ENCODE assay signal across 9 cellular contexts in genomic region chr12:72272731-72273498, GRCh38. TPM values are rescaled to one million over a fixed set of nuclear protein-coding genes. Genes with fewer than 3 reads are reported as not detected.
DNase-seq lines count a peak whose midpoint lies in the region; ATAC-seq and TF ChIP-seq lines count a peak whose summit lies in the region.
"Had no signal": no experiment of that assay in that cellular context is flagged by ENCODE, and none has a peak within 500 bp of the region (broad histone marks: within the 10 kb centered on the region; RNA-seq: fewer than 3 reads in every experiment).

No MANE protein-coding gene starts in this region.

- peaks cover 37% of the 10 kb centered on the region for H3K27me3 Mint-ChIP-seq in stimulated activated memory B cell treated with anti-CD40 and anti-IgM and Interleukin-4, amounts not matched to agents 10 μg/mL and 1 μg/mL and 100 μg/mL, for 72 hours
- H3K27me3 Mint-ChIP-seq in activated CD4-positive, alpha-beta T cell treated with anti-CD3 and anti-CD28 coated beads for 36 hours: peaks cover 43% of the 10 kb centered on the region

- DNase-seq in H7: peak; percentile 65
- no peak for DNase-seq in ascending aorta (ENCODE audit: low spot score in 2 of 2)
- DNase-seq in activated CD4-positive, alpha-beta T cell treated with anti-CD3 and anti-CD28 coated beads for 36 hours: no peak
- DNase-seq in NCI-H446 treated with DMSO at 0.1 percent for 48 hours (lab: John Stamatoyannopoulos, UW): no peak
- DNase-seq in NAMALWA (ENCODE audit: low spot score): no peak
- DNase-seq in activated CD4-positive, CD25-positive, alpha-beta regulatory T cell treated with anti-CD3 and anti-CD28 coated beads, Interleukin-2, amount 50 U/mL, for 72 hours: no peak

- POLR2A ChIA-PET in activated CD4-positive, alpha-beta T cell treated with anti-CD3 and anti-CD28 coated beads for 36 hours (lab: Charles Lee): no interaction called here

- no peak overlapping the region for H3K27ac Mint-ChIP-seq in stimulated activated memory B cell treated with anti-CD40 and anti-IgM and Interleukin-4, amounts not matched to agents 10 μg/mL and 1 μg/mL and 100 μg/mL, for 72 hours
- no peak overlapping the region for H3K27ac Mint-ChIP-seq in activated CD4-positive, alpha-beta T cell treated with anti-CD3 and anti-CD28 coated beads for 36 hours

- intact Hi-C loops in ascending aorta (cut with DNase I): no loop called here
- intact Hi-C loops in activated CD4-positive, alpha-beta T cell treated with anti-CD3 and anti-CD28 coated beads for 36 hours (cut with DNase I, micrococcal nuclease): no loop called here

- H3K36me3 ChIP-seq in H7 (replicated peaks; ENCODE audit: control insufficient read depth, insufficient read depth, low read length): no peaks in the 10 kb centered on the region
- no peaks in the 10 kb centered on the region for H3K36me3 ChIP-seq in ascending aorta
- H3K36me3 ChIP-seq in iPS-20b (ENCODE audit: insufficient read depth, low read depth, low read length): no peaks in the 10 kb centered on the region

- no peak overlapping the region for H3K9ac ChIP-seq in iPS-20b (ENCODE audit: low read depth, low read length)

- H3K4me3 ChIP-seq in H7 (ENCODE audit: insufficient read depth, low read depth, low read length) (peak overlapping the region; percentile 73), ascending aorta (peak overlapping the region; percentile 63 to 82), iPS-20b (ENCODE audit: low read length) (peak overlapping the region; percentile 72)
- H3K4me3 ChIP-seq: K562 had no signal

- H3K27ac ChIP-seq in ascending aorta: peak overlapping the region in 1 of 2 donors; percentile 76
- no peak overlapping the region for H3K27ac ChIP-seq in iPS-20b (ENCODE audit: low read length)

- H3K9me3 ChIP-seq in ascending aorta: no peaks in the 10 kb centered on the region
- no peaks in the 10 kb centered on the region for H3K9me3 ChIP-seq in iPS-20b (ENCODE audit: insufficient read depth, low read depth, low read length)

- H3K36me3 Mint-ChIP-seq in stimulated activated memory B cell treated with anti-CD40 and anti-IgM and Interleukin-4, amounts not matched to agents 10 μg/mL and 1 μg/mL and 100 μg/mL, for 72 hours: no peaks in the 10 kb centered on the region
- no peaks in the 10 kb centered on the region for H3K36me3 Mint-ChIP-seq in activated CD4-positive, alpha-beta T cell treated with anti-CD3 and anti-CD28 coated beads for 36 hours (ENCODE audit: low read depth)

- H3K4me3 Mint-ChIP-seq in stimulated activated memory B cell treated with anti-CD40 and anti-IgM and Interleukin-4, amounts not matched to agents 10 μg/mL and 1 μg/mL and 100 μg/mL, for 72 hours: no peak overlapping the region
- H3K4me3 Mint-ChIP-seq in activated CD4-positive, alpha-beta T cell treated with anti-CD3 and anti-CD28 coated beads for 36 hours: no peak overlapping the region

- H3K27me3 ChIP-seq in H7 (ENCODE audit: control insufficient read depth, insufficient read depth, low read length): peaks cover 36% of the 10 kb centered on the region
- peaks cover 4% of the 10 kb centered on the region for H3K27me3 ChIP-seq in ascending aorta
- H3K27me3 ChIP-seq in iPS-20b (ENCODE audit: insufficient read depth, low read length): peaks cover 60% of the 10 kb centered on the region

- no peak for TF ChIP-seq CTCF in ascending aorta (IDR thresholded peaks at IDR 0.05)

- H3K4me1 ChIP-seq in ascending aorta (peaks cover 0 to 9% of the 10 kb centered on the region in 2 donors), iPS-20b (ENCODE audit: insufficient read depth, low read length) (peaks cover 8% of the 10 kb centered on the region; the same call in 1 of the 2 replicates)

- no peaks in the 10 kb centered on the region for H3K9me3 Mint-ChIP-seq in stimulated activated memory B cell treated with anti-CD40 and anti-IgM and Interleukin-4, amounts not matched to agents 10 μg/mL and 1 μg/mL and 100 μg/mL, for 72 hours
- no peaks in the 10 kb centered on the region for H3K9me3 Mint-ChIP-seq in activated CD4-positive, alpha-beta T cell treated with anti-CD3 and anti-CD28 coated beads for 36 hours (ENCODE audit: low read depth)

- peak; percentile 14 for ATAC-seq in stimulated activated memory B cell treated with anti-CD40 and anti-IgM and Interleukin-4, amounts not matched to agents 10 μg/mL and 1 μg/mL and 100 μg/mL, for 72 hours
- no peak for ATAC-seq in activated CD4-positive, alpha-beta T cell treated with anti-CD3 and anti-CD28 coated beads for 36 hours

- H3K4me1 Mint-ChIP-seq in stimulated activated memory B cell treated with anti-CD40 and anti-IgM and Interleukin-4, amounts not matched to agents 10 μg/mL and 1 μg/mL and 100 μg/mL, for 72 hours: peaks cover 6% of the 10 kb centered on the region
- no peaks in the 10 kb centered on the region for H3K4me1 Mint-ChIP-seq in activated CD4-positive, alpha-beta T cell treated with anti-CD3 and anti-CD28 coated beads for 36 hours

- CTCF ChIA-PET in activated CD4-positive, alpha-beta T cell treated with anti-CD3 and anti-CD28 coated beads for 36 hours (lab: Charles Lee): no interaction called here

RNA-seq across cellular contexts. Expression of gene TRHDE, which starts 0.7 kb away (rescaled TPM):
- total RNA-seq in H7 (2014; rRNA removed; shearing (Covaris generic)): 0.70 and 3.5 TPM in 2 replicates
- 34.0 TPM for total RNA-seq in ascending aorta
- not detected for total RNA-seq in activated CD4-positive, alpha-beta T cell treated with anti-CD3 and anti-CD28 coated beads for 36 hours
